ENCODE assay signal across 9 cellular contexts in the genomic region with DNA sequence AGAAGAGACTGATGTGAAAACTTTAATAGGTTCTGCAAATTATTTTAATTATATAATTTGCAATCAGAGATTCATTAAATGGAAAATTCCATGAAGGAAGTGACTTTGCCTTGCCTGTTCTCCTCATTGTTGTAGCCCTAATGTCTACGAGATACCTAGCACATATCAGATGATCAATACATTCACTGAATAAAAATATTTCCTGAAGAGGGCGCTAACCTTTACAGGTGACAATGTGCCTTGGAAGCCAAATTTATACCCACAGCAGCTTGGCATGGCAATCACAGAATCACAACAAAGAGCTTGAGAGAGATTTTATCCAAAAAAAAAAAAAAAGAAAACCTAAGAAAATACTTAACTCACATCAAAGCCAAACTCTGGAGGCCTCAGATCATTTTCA. TPM values are rescaled to one million over a fixed set of nuclear protein-coding genes. Genes with fewer than 3 reads are reported as not detected.
DNase-seq lines count a peak whose midpoint lies in the region; ATAC-seq and TF ChIP-seq lines count a peak whose summit lies in the region.
"Had no signal": no experiment of that assay in that cellular context is flagged by ENCODE, and none has a peak within 500 bp of the region (broad histone marks: within the 10 kb centered on the region; RNA-seq: fewer than 3 reads in every experiment).

No MANE protein-coding gene starts in this region.

- in situ Hi-C loops in mammary epithelial cell (cut with MboI; ENCODE audit: low sequenced_read_pairs in 2 of 2) = loop anchor here in 1 of 2 donors (25.0 kb wide), 1 partner anchor 227 kb away; no protein-coding TSS in a partner anchor

- H4K20me1 ChIP-seq in mammary epithelial cell (ENCODE audit: insufficient read depth, low read length) = no peaks in the 10 kb centered on the region

- peaks cover 9% of the 10 kb centered on the region for H3K4me1 ChIP-seq in mammary epithelial cell (ENCODE audit: insufficient read depth, low read length)

- H2AFZ ChIP-seq in mammary epithelial cell (ENCODE audit: low read depth, low read length) = no peak overlapping the region

- H3K9ac ChIP-seq in mammary epithelial cell (ENCODE audit: insufficient read depth, low read length) = no peak overlapping the region

- intact Hi-C loops in mammary epithelial cell (cut with micrococcal nuclease) = loop anchor here (1.0 to 5.0 kb wide), 3 partner anchors 89 to 372 kb away; a partner anchor contains a TSS

- ATAC-seq in activated T-cell treated with anti-CD3 and anti-CD28 coated beads, Interleukin-2, amount 50 U/mL, for 72 hours (replicated peaks in 1 of 2) = peak; percentile 46 to 56
- no peak for ATAC-seq in HG02588 (IDR thresholded peaks at IDR 0.05; ENCODE audit: unreplicated experiment)
- ATAC-seq in GM19455 (IDR thresholded peaks at IDR 0.05; ENCODE audit: unreplicated experiment) = no peak

- CTCF ChIA-PET in mammary epithelial cell (lab: Charles Lee; ENCODE audit: low non-redundant PET) = interaction anchor here (0.6 to 1.0 kb wide), 2 partner anchors 89 to 372 kb away, joined by 5 to 7 read pairs; no protein-coding TSS in a partner anchor

- BruUV-seq in mammary epithelial cell (replicated peaks; lab: Mats Ljungman, UMichigan) = no TSS peak

- dilution Hi-C loops in mammary epithelial cell (cut with HindIII; ENCODE audit: low sequenced_read_pairs) = no loop called here

- TF ChIP-seq CTCF in mammary epithelial cell (conservative IDR thresholded peaks at IDR 0.05 in 1 of 2, IDR thresholded peaks at IDR 0.05 in 1 of 2; ENCODE audit: extremely low read depth in 1 of 2, insufficient read depth in 1 of 2, low read depth in 1 of 2, low read length in 2 of 2) (peak; percentile 47), retinal pigment epithelial cell (conservative IDR thresholded peaks at IDR 0.05; ENCODE audit: low read depth, low read length) (peak; percentile 38)

- H3K36me3 Mint-ChIP-seq in activated T-cell treated with anti-CD3 and anti-CD28 coated beads, Interleukin-2, amount 50 U/mL, for 72 hours (ENCODE audit: insufficient read depth in 2 of 2) = peaks cover 3 to 15% of the 10 kb centered on the region in 2 donors

- DNase-seq in activated T-cell treated with anti-CD3 and anti-CD28 coated beads, Interleukin-2, amount 50 U/mL, for 72 hours = no peak
- no peak for DNase-seq in activated T-cell treated with anti-CD3 and anti-CD28 coated beads, Interleukin-2, amount 50 U/mL, for 48 hours
- peak; percentile 52 for DNase-seq in NAMALWA (ENCODE audit: low spot score)
- no peak for DNase-seq in mammary epithelial cell
- no peak for DNase-seq in retinal pigment epithelial cell (ENCODE audit: low read depth)
- no peak for DNase-seq in SHP77 treated with DMSO at 0.1 percent for 48 hours (lab: John Stamatoyannopoulos, UW)

- no peak overlapping the region for H3K27ac ChIP-seq in mammary epithelial cell (ENCODE audit: insufficient read depth, low read depth, low read length)

- H3K9me3 ChIP-seq in mammary epithelial cell (replicated peaks; ENCODE audit: insufficient read depth, low read length) = no peaks in the 10 kb centered on the region

- H3K4me3 Mint-ChIP-seq in activated T-cell treated with anti-CD3 and anti-CD28 coated beads, Interleukin-2, amount 50 U/mL, for 72 hours = no peak overlapping the region

- no peaks in the 10 kb centered on the region for H3K4me1 Mint-ChIP-seq in activated T-cell treated with anti-CD3 and anti-CD28 coated beads, Interleukin-2, amount 50 U/mL, for 72 hours (ENCODE audit: low read depth)

- no peaks in the 10 kb centered on the region for H3K27me3 Mint-ChIP-seq in activated T-cell treated with anti-CD3 and anti-CD28 coated beads, Interleukin-2, amount 50 U/mL, for 72 hours (ENCODE audit: low read depth)

- WGBS in mammary epithelial cell (ENCODE audit: low coverage, missing lambda C conversion rate) = 54% methylated on average over 2 of the region's 2 CpGs

- no peak overlapping the region for H3K4me2 ChIP-seq in mammary epithelial cell (ENCODE audit: insufficient read depth, low read depth, low read length)

- no peaks in the 10 kb centered on the region for H3K27me3 ChIP-seq in mammary epithelial cell (ENCODE audit: insufficient read depth, low read length)

- peaks cover 36% of the 10 kb centered on the region for H3K36me3 ChIP-seq in mammary epithelial cell (ENCODE audit: insufficient read depth, low read length)

- H3K4me3 ChIP-seq in mammary epithelial cell (replicated peaks in 1 of 3; ENCODE audit: insufficient read depth in 1 of 3, low read depth in 2 of 3, low read length in 3 of 3) (no peak overlapping the region), retinal pigment epithelial cell (ENCODE audit: low read length) (no peak overlapping the region)

- no peaks in the 10 kb centered on the region for H3K9me3 Mint-ChIP-seq in activated T-cell treated with anti-CD3 and anti-CD28 coated beads, Interleukin-2, amount 50 U/mL, for 72 hours

- H3K79me2 ChIP-seq in mammary epithelial cell (ENCODE audit: insufficient read depth, low read length) = no peaks in the 10 kb centered on the region

- H3K27ac Mint-ChIP-seq in activated T-cell treated with anti-CD3 and anti-CD28 coated beads, Interleukin-2, amount 50 U/mL, for 72 hours = peak overlapping the region; percentile 40

RNA-seq across cellular contexts. Expression of a gene that starts 17.4 kb away (rescaled TPM):
- total RNA-seq in activated T-cell treated with anti-CD3 and anti-CD28 coated beads, Interleukin-2, amount 50 U/mL, for 72 hours = 10 to 100 TPM; 32.8 to 33.4 TPM
- total RNA-seq in mammary epithelial cell = 10 to 100 TPM; 19.5 to 21.2 TPM
- 9.7 TPM for polyA plus RNA-seq in mammary epithelial cell
- 10.5 TPM for polyA minus RNA-seq in mammary epithelial cell

RNA-seq across cellular contexts. Expression of a gene that starts 36.1 kb away (rescaled TPM):
- 10 to 100 TPM; 36.9 to 41.6 TPM for total RNA-seq in activated T-cell treated with anti-CD3 and anti-CD28 coated beads, Interleukin-2, amount 50 U/mL, for 72 hours
- 10 to 100 TPM; 57.3 to 87.5 TPM for total RNA-seq in mammary epithelial cell
- 141 TPM for polyA plus RNA-seq in mammary epithelial cell
- 106 TPM for polyA minus RNA-seq in mammary epithelial cell

RNA-seq across cellular contexts. Expression of a gene that starts 42.0 kb away (rescaled TPM):
- total RNA-seq in activated T-cell treated with anti-CD3 and anti-CD28 coated beads, Interleukin-2, amount 50 U/mL, for 72 hours = 10 to 100 TPM; 76.4 to 84.0 TPM
- 10 to 100 TPM in 1 of 2 donors, under 1 TPM in 1; 0.59 to 63.8 TPM for total RNA-seq in mammary epithelial cell
- polyA plus RNA-seq in mammary epithelial cell = 1.6 TPM
- not detected for polyA minus RNA-seq in mammary epithelial cell

RNA-seq across cellular contexts. Expression of a gene that starts 52.3 kb away (rescaled TPM):
- not detected for total RNA-seq in activated T-cell treated with anti-CD3 and anti-CD28 coated beads, Interleukin-2, amount 50 U/mL, for 72 hours
- total RNA-seq in mammary epithelial cell = not detected
- polyA plus RNA-seq in mammary epithelial cell = not detected
- not detected for polyA minus RNA-seq in mammary epithelial cell
- total RNA-seq: skeletal muscle tissue had no signal

Comparison
In these comparisons a context has a peak if more than half of its experiments do, and no peak if none do; other contexts are left out.
1. ATAC-seq: peak in activated T-cell treated with anti-CD3 and anti-CD28 coated beads, Interleukin-2, amount 50 U/mL, for 72 hours (2 of 2); none in HG02588 (single experiment) and GM19455 (single experiment).